17 cellular contexts compared by ENCODE assay signal in genomic region chr20:41443667-41444066, GRCh38.
DNase-seq lines count a peak whose midpoint lies in the region; ATAC-seq, FAIRE-seq and TF ChIP-seq lines count a peak whose summit lies in the region.
"Had no signal": no experiment of that assay in that cellular context is flagged by ENCODE, and none has a peak within 500 bp of the region (broad histone marks: within the 10 kb centered on the region; RNA-seq: fewer than 3 reads in every experiment).

No MANE protein-coding gene starts in this region.

- intact Hi-C loops in CD4-positive, alpha-beta T cell (cut with DNase I, micrococcal nuclease), result no loop called here

- peaks cover 97% of the 10 kb centered on the region for H3K36me3 Mint-ChIP-seq in CD4-positive, alpha-beta T cell (ENCODE audit: low read depth)
- H3K36me3 Mint-ChIP-seq in activated naive CD8-positive, alpha-beta T cell, result peaks cover 29% of the 10 kb centered on the region

- H3K27me3 Mint-ChIP-seq in CD4-positive, alpha-beta T cell, result no peaks in the 10 kb centered on the region
- H3K27me3 Mint-ChIP-seq in activated naive CD8-positive, alpha-beta T cell, result no peaks in the 10 kb centered on the region
- H3K27me3 Mint-ChIP-seq: progenitor cell of endocrine pancreas had no signal

- TF ChIP-seq POLR2A in GM12892 (IDR thresholded peaks at IDR 0.05; ENCODE audit: low read depth, low read length), result no peak
- TF ChIP-seq POLR2A in NB4 (IDR thresholded peaks at IDR 0.05; ENCODE audit: extremely low read depth, insufficient read length), result no peak

- no peak for TF ChIP-seq CTCF in CD4-positive, alpha-beta T cell (IDR thresholded peaks at IDR 0.05)
- no peak for TF ChIP-seq CTCF in NB4 (IDR thresholded peaks at IDR 0.05; ENCODE audit: low read depth, low read length)

- H3K9me3 ChIP-seq in CD4-positive, alpha-beta T cell (ENCODE audit: control insufficient read depth, low read length), result no peaks in the 10 kb centered on the region

- H3K27me3 ChIP-seq in CD4-positive, alpha-beta T cell (ENCODE audit: control insufficient read depth, insufficient read depth, low read length), result no peaks in the 10 kb centered on the region

- FAIRE-seq in GM12892 (lab: Jason Lieb, UNC), result peak; percentile 14
- FAIRE-seq: bronchial epithelial cell had no signal

- H3K27ac ChIP-seq in CD4-positive, alpha-beta T cell (ENCODE audit: low read depth, low read length), result no peak overlapping the region

- peak overlapping the region; percentile 70 for H3K27ac Mint-ChIP-seq in CD4-positive, alpha-beta T cell
- peak overlapping the region; percentile 41 for H3K27ac Mint-ChIP-seq in activated naive CD8-positive, alpha-beta T cell
- H3K27ac Mint-ChIP-seq: progenitor cell of endocrine pancreas had no signal

- ATAC-seq in CD4-positive, alpha-beta T cell (ENCODE audit: poor library complexity), result no peak
- no peak for ATAC-seq in HG02588 (IDR thresholded peaks at IDR 0.05; ENCODE audit: unreplicated experiment)
- ATAC-seq in GM18519 (IDR thresholded peaks at IDR 0.05; ENCODE audit: low FRiP score, unreplicated experiment), result no peak
- no peak for ATAC-seq in HG02885 (IDR thresholded peaks at IDR 0.05; ENCODE audit: poor library complexity, unreplicated experiment)
- ATAC-seq: HCT116 had no signal

- DNase-seq in CD4-positive, alpha-beta T cell, result no peak
- no peak for DNase-seq in GM12892 (ENCODE audit: insufficient read length)
- peak; percentile 38 for DNase-seq in NB4 (ENCODE audit: low read depth)
- DNase-seq in H4 (ENCODE audit: low spot score), result no peak
- DNase-seq: activated CD4-positive, alpha-beta T cell treated with anti-CD3 and anti-CD28 coated beads, Interleukin-2, amount 50 U/mL, for 4 hours; effector CD8-positive, alpha-beta T cell; NCI-H187; NCI-H526 treated with DMSO at 0.1 percent for 48 hours; RPMI8226; T-helper 9 cell had no signal

- H3K9me3 Mint-ChIP-seq in CD4-positive, alpha-beta T cell, result no peaks in the 10 kb centered on the region
- no peaks in the 10 kb centered on the region for H3K9me3 Mint-ChIP-seq in activated naive CD8-positive, alpha-beta T cell (ENCODE audit: low read depth)

- H3K4me1 Mint-ChIP-seq in CD4-positive, alpha-beta T cell (ENCODE audit: low read depth), result peaks cover 41% of the 10 kb centered on the region
- peaks cover 13% of the 10 kb centered on the region for H3K4me1 Mint-ChIP-seq in activated naive CD8-positive, alpha-beta T cell (ENCODE audit: low read depth)

- no peak overlapping the region for H3K4me3 ChIP-seq in NB4 (ENCODE audit: low read depth, low read length)

- no peak overlapping the region for H3K4me3 Mint-ChIP-seq in CD4-positive, alpha-beta T cell
- H3K4me3 Mint-ChIP-seq in activated naive CD8-positive, alpha-beta T cell, result no peak overlapping the region

- CTCF ChIA-PET in CD4-positive, alpha-beta T cell (lab: Charles Lee), result no interaction called here

- POLR2A ChIA-PET in CD4-positive, alpha-beta T cell (lab: Charles Lee), result interaction anchor here (0.6 to 1.3 kb wide), 2 partner anchors 11 to 32 kb away, joined by 3 read pairs; no protein-coding TSS in a partner anchor
